Comparison of ENCODE assay signal across 24 cellular contexts in genomic region chr15:31540633-31541032, GRCh38.
A peak's percentile ranks its signal among the peaks of the same experiment; 100 is the strongest.
DNase-seq lines count a peak whose midpoint lies in the region; ATAC-seq, FAIRE-seq and TF ChIP-seq lines count a peak whose summit lies in the region.
"Had no signal": no experiment of that assay in that cellular context is flagged by ENCODE, and none has a peak within 500 bp of the region (broad histone marks: within the 10 kb centered on the region; RNA-seq: fewer than 3 reads in every experiment).

No MANE protein-coding gene starts in this region.

- TF ChIP-seq POLR2A in A549 (IDR thresholded peaks at IDR 0.05; ENCODE audit: low read length) (no peak), HepG2 (IDR thresholded peaks at IDR 0.05; ENCODE audit: insufficient read depth in 1 of 2, low read depth in 2 of 2, low read length in 2 of 2) (no peak), right lobe of liver (IDR thresholded peaks at IDR 0.05) (no peak), stomach (IDR thresholded peaks at IDR 0.05) (no peak)

- peaks cover 2% of the 10 kb centered on the region for H3K4me1 Mint-ChIP-seq in activated CD4-positive, alpha-beta T cell treated with anti-CD3 and anti-CD28 coated beads, Interleukin-2, amount 10 ng/mL, durations not matched to agents 24 days and 14 days
- H3K4me1 Mint-ChIP-seq in immature natural killer cell, result no peaks in the 10 kb centered on the region
- H3K4me1 Mint-ChIP-seq: CD14-positive monocyte; CD4-positive, alpha-beta memory T cell; CD4-positive, CD25-positive, alpha-beta regulatory T cell; CD8-positive, alpha-beta memory T cell had no signal

- no TSS peak for BruUV-seq in HepG2 (replicated peaks; lab: Mats Ljungman, UMichigan)

- TF ChIP-seq EP300 in A549 (IDR thresholded peaks at IDR 0.05) (no peak), HepG2 (IDR thresholded peaks at IDR 0.05; ENCODE audit: low read depth in 2 of 2, low read length in 2 of 2) (no peak), HepG2 (CRISPR knock-in tag; IDR thresholded peaks at IDR 0.05; ENCODE audit: borderline replicate concordance) (no peak), stomach (IDR thresholded peaks at IDR 0.05) (no peak)

- H3K9ac ChIP-seq in HepG2 (ENCODE audit: insufficient read depth, low read depth, low read length), result no peak overlapping the region
- H3K9ac ChIP-seq: BLaER1 had no signal

- H3K27me3 ChIP-seq in HepG2 (ENCODE audit: control insufficient read depth in 1 of 2, insufficient read depth in 2 of 2, low read length in 2 of 2), result no peaks in the 10 kb centered on the region
- no peaks in the 10 kb centered on the region for H3K27me3 ChIP-seq in right lobe of liver
- peaks cover 0 to 3% (median 0%) of the 10 kb centered on the region in 3 donors for H3K27me3 ChIP-seq in stomach
- H3K27me3 ChIP-seq: BLaER1 had no signal

- TF ChIP-seq CTCF in A549 (IDR thresholded peaks at IDR 0.05) (no peak), HepG2 (CRISPR knock-in tag; IDR thresholded peaks at IDR 0.05) (no peak), right lobe of liver (IDR thresholded peaks at IDR 0.05) (no peak), stomach (IDR thresholded peaks at IDR 0.05) (no peak)

- H3K27ac ChIP-seq in A549 (no peak overlapping the region), HepG2 (ENCODE audit: extremely low read length, insufficient read depth, low read length) (no peak overlapping the region), right lobe of liver (no peak overlapping the region), stomach (no peak overlapping the region)
- H3K27ac ChIP-seq: 22Rv1, BLaER1 had no signal

- H2AFZ ChIP-seq in HepG2 (ENCODE audit: low read length), result no peak overlapping the region

- no peaks in the 10 kb centered on the region for H3K36me3 ChIP-seq in HepG2 (replicated peaks in 1 of 2; ENCODE audit: control insufficient read depth in 1 of 2, insufficient read depth in 2 of 2, low read length in 2 of 2)
- H3K36me3 ChIP-seq in right lobe of liver, result no peaks in the 10 kb centered on the region
- no peaks in the 10 kb centered on the region for H3K36me3 ChIP-seq in stomach
- H3K36me3 ChIP-seq: BE2C, BLaER1 had no signal

- H3K27me3 Mint-ChIP-seq in activated CD4-positive, alpha-beta T cell treated with anti-CD3 and anti-CD28 coated beads, Interleukin-2, amount 10 ng/mL, durations not matched to agents 24 days and 14 days, result peaks cover 55% of the 10 kb centered on the region
- H3K27me3 Mint-ChIP-seq in immature natural killer cell (ENCODE audit: low read depth in 3 of 3), result peaks cover 17 to 24% (median 23%) of the 10 kb centered on the region in 3 donors

- H3K4me3 ChIP-seq in A549 (no peak overlapping the region), HepG2 (replicated peaks in 1 of 3; ENCODE audit: insufficient read depth in 1 of 3, low read depth in 2 of 3, low read length in 3 of 3) (no peak overlapping the region), right lobe of liver (no peak overlapping the region), stomach (no peak overlapping the region)
- H3K4me3 ChIP-seq: BLaER1 had no signal

- no peak overlapping the region for H3K27ac Mint-ChIP-seq in activated CD4-positive, alpha-beta T cell treated with anti-CD3 and anti-CD28 coated beads, Interleukin-2, amount 10 ng/mL, durations not matched to agents 24 days and 14 days
- no peak overlapping the region for H3K27ac Mint-ChIP-seq in immature natural killer cell
- H3K27ac Mint-ChIP-seq: CD4-positive, alpha-beta memory T cell; CD4-positive, CD25-positive, alpha-beta regulatory T cell had no signal

- no peaks in the 10 kb centered on the region for H3K9me3 ChIP-seq in A549
- no peaks in the 10 kb centered on the region for H3K9me3 ChIP-seq in HepG2 (ENCODE audit: low read length)
- no peaks in the 10 kb centered on the region for H3K9me3 ChIP-seq in right lobe of liver
- H3K9me3 ChIP-seq in stomach, result no peaks in the 10 kb centered on the region
- H3K9me3 ChIP-seq: BE2C, BLaER1 had no signal

- CTCF ChIA-PET in A549 (lab: Yijun Ruan, JAX) (no interaction called here), HepG2 (lab: Yijun Ruan, JAX; ENCODE audit: low intra/inter-chr PET ratio, low total read pairs) (no interaction called here)

- H3K9me3 Mint-ChIP-seq in activated CD4-positive, alpha-beta T cell treated with anti-CD3 and anti-CD28 coated beads, Interleukin-2, amount 10 ng/mL, durations not matched to agents 24 days and 14 days, result peaks cover 4% of the 10 kb centered on the region
- peaks cover 0 to 2% (median 0%) of the 10 kb centered on the region in 6 donors for H3K9me3 Mint-ChIP-seq in immature natural killer cell
- H3K9me3 Mint-ChIP-seq: CD14-positive monocyte; CD4-positive, alpha-beta memory T cell; CD8-positive, alpha-beta memory T cell had no signal

- no peaks in the 10 kb centered on the region for H3K79me2 ChIP-seq in HepG2 (ENCODE audit: insufficient read depth, low read length)

- intact Hi-C loops in activated CD4-positive, alpha-beta T cell treated with anti-CD3 and anti-CD28 coated beads, Interleukin-2, amount 10 ng/mL, durations not matched to agents 24 days and 14 days (cut with micrococcal nuclease), result no loop called here
- intact Hi-C loops in HepG2 (cut with micrococcal nuclease; ENCODE audit: unreplicated experiment) (no loop called here), right lobe of liver (cut with DNase I) (no loop called here), stomach (cut with DNase I; ENCODE audit: low total_unique reads) (no loop called here)

- no peak overlapping the region for H3K4me2 ChIP-seq in A549
- no peak overlapping the region for H3K4me2 ChIP-seq in HepG2 (ENCODE audit: low read depth, low read length)
- H3K4me2 ChIP-seq: BLaER1 had no signal

- 48% methylated on average over 2 of the region's 2 CpGs for WGBS in A549 (ENCODE audit: missing lambda C conversion rate)
- 23% methylated on average over 2 of the region's 2 CpGs for WGBS in HepG2 (ENCODE audit: low lambda C conversion rate)
- 61% methylated on average over 2 of the region's 2 CpGs for WGBS in right lobe of liver (ENCODE audit: insufficient coverage, low coverage, low lambda C conversion rate, missing lambda C conversion rate)
- WGBS in stomach, 5 donors, result 89 to 99% (median 93%) methylated on average over 2 of the region's 2 CpGs

- TF ChIP-seq RAD21 in A549 (conservative IDR thresholded peaks at IDR 0.05 in 1 of 2, IDR thresholded peaks at IDR 0.05 in 1 of 2), result no peak
- TF ChIP-seq RAD21 in HepG2 (CRISPR knock-in tag; IDR thresholded peaks at IDR 0.05), result no peak

- H3K4me1 ChIP-seq in A549 (no peaks in the 10 kb centered on the region), HepG2 (ENCODE audit: insufficient read depth, low read length) (peaks cover 12% of the 10 kb centered on the region; the same call in 1 of the 2 replicates), right lobe of liver (no peaks in the 10 kb centered on the region), stomach (no peaks in the 10 kb centered on the region)
- H3K4me1 ChIP-seq: BE2C, BLaER1 had no signal

- DNase-seq in activated CD4-positive, alpha-beta T cell treated with anti-CD3 and anti-CD28 coated beads, Interleukin-2, amount 10 ng/mL, durations not matched to agents 24 days and 14 days, result peak; percentile 25
- DNase-seq in activated CD4-positive, alpha-beta T cell treated with anti-CD3 and anti-CD28 coated beads for 48 hours, result no peak
- DNase-seq in A549 (ENCODE audit: low read depth in 1 of 2, low spot score in 1 of 2) (no peak), HepG2 (ENCODE audit: low spot score) (peak; percentile 50), right lobe of liver (no peak), immature natural killer cell (no peak), stomach (no peak)
- DNase-seq: ACHN; BE2C; C1 segment of cervical spinal cord; CD4-positive, alpha-beta memory T cell; CD4-positive, CD25-positive, alpha-beta regulatory T cell; CD8-positive, alpha-beta memory T cell; COR-L47; DMS79 treated with DMSO at 0.1 percent for 48 hours; GF-D8 had no signal

- no peaks in the 10 kb centered on the region for H3K36me3 Mint-ChIP-seq in activated CD4-positive, alpha-beta T cell treated with anti-CD3 and anti-CD28 coated beads, Interleukin-2, amount 10 ng/mL, durations not matched to agents 24 days and 14 days (ENCODE audit: low read depth)
- no peaks in the 10 kb centered on the region for H3K36me3 Mint-ChIP-seq in immature natural killer cell
- H3K36me3 Mint-ChIP-seq: CD14-positive monocyte; CD4-positive, alpha-beta memory T cell; CD4-positive, CD25-positive, alpha-beta regulatory T cell; CD8-positive, alpha-beta memory T cell had no signal

- H3K4me3 Mint-ChIP-seq in activated CD4-positive, alpha-beta T cell treated with anti-CD3 and anti-CD28 coated beads, Interleukin-2, amount 10 ng/mL, durations not matched to agents 24 days and 14 days, result no peak overlapping the region
- no peak overlapping the region for H3K4me3 Mint-ChIP-seq in immature natural killer cell
- H3K4me3 Mint-ChIP-seq: CD14-positive monocyte; CD4-positive, alpha-beta memory T cell; CD4-positive, CD25-positive, alpha-beta regulatory T cell; CD8-positive, alpha-beta memory T cell had no signal

- POLR2A ChIA-PET in A549 (lab: Yijun Ruan, JAX), result no interaction called here
- POLR2A ChIA-PET in HepG2 (lab: Yijun Ruan, JAX), result no interaction called here

- in situ Hi-C loops in HepG2 (cut with HindIII; ENCODE audit: extremely low pct_ligation_motif_present, low pct_unique_long_range_greater_than_20kb), result no loop called here

- ATAC-seq in A549, result no peak
- ATAC-seq in HepG2, result peak; percentile 93
- peak; percentile 63 to 97 (median 80) for ATAC-seq in right lobe of liver
- ATAC-seq in HG03520 (IDR thresholded peaks at IDR 0.05; ENCODE audit: unreplicated experiment), result no peak

- FAIRE-seq in A549 (lab: Jason Lieb, UNC), result peak; percentile 23
- peak; percentile 42 for FAIRE-seq in HepG2 (lab: Jason Lieb, UNC)
- FAIRE-seq: D721Med, G401.6, GM12891, GM19239 had no signal

- H4K20me1 ChIP-seq in HepG2 (ENCODE audit: insufficient read depth, low read length), result no peaks in the 10 kb centered on the region
- H4K20me1 ChIP-seq: BLaER1 had no signal

TF ChIP-seq in HepG2, 621 proteins besides CTCF, POLR2A, EP300 and RAD21 (continues in another document):
- TF ChIP-seq HNF4G (IDR thresholded peaks at IDR 0.05; ENCODE audit: borderline replicate concordance, low read depth, low read length) (0 out of 2 replicates have a peak, but pooled peaks have one; percentile 27), HNF4G (CRISPR knock-in tag; IDR thresholded peaks at IDR 0.05; ENCODE audit: borderline replicate concordance, low read depth) (no peak)

Comparison
In these comparisons a context has a peak if more than half of its experiments do, and no peak if none do; other contexts are left out.
1. DNase-seq: peak in activated CD4-positive, alpha-beta T cell treated with anti-CD3 and anti-CD28 coated beads, Interleukin-2, amount 10 ng/mL, durations not matched to agents 24 days and 14 days (single experiment) and HepG2 (single experiment); none in activated CD4-positive, alpha-beta T cell treated with anti-CD3 and anti-CD28 coated beads for 48 hours (single experiment), A549 (0 of 2), right lobe of liver (0 of 3), immature natural killer cell (0 of 3) and stomach (single experiment).
2. ATAC-seq: peak in HepG2 (single experiment) and right lobe of liver (4 of 4); none in A549 (0 of 2) and HG03520 (single experiment).